8 cellular contexts compared by ENCODE assay signal in genomic region chr9:70421020-70421271, GRCh38. TPM values are rescaled to one million over a fixed set of nuclear protein-coding genes. Genes with fewer than 3 reads are reported as not detected.
DNase-seq lines count a peak whose midpoint lies in the region; ATAC-seq and TF ChIP-seq lines count a peak whose summit lies in the region.

No MANE protein-coding gene starts in this region.

- WGBS in suprapubic skin, result 0% methylated on average over 4 of the region's 4 CpGs

- peak; percentile 32 for TF ChIP-seq EP300 in suprapubic skin (IDR thresholded peaks at IDR 0.05)

- H3K36me3 Mint-ChIP-seq in activated CD4-positive, alpha-beta T cell treated with anti-CD3 and anti-CD28 coated beads, Interleukin-2, amount 10 ng/mL, durations not matched to agents 24 days and 14 days (ENCODE audit: low read depth), result no peaks in the 10 kb centered on the region
- no peaks in the 10 kb centered on the region for H3K36me3 Mint-ChIP-seq in activated naive CD8-positive, alpha-beta T cell

- peak overlapping the region; percentile 97 for H3K27ac Mint-ChIP-seq in activated CD4-positive, alpha-beta T cell treated with anti-CD3 and anti-CD28 coated beads, Interleukin-2, amount 10 ng/mL, durations not matched to agents 24 days and 14 days
- peak overlapping the region; percentile 100 for H3K27ac Mint-ChIP-seq in activated naive CD8-positive, alpha-beta T cell

- no peak for DNase-seq in activated CD4-positive, alpha-beta T cell treated with anti-CD3 and anti-CD28 coated beads, Interleukin-2, amount 10 ng/mL, durations not matched to agents 24 days and 14 days
- no peak for DNase-seq in activated CD4-positive, alpha-beta T cell treated with anti-CD3 and anti-CD28 coated beads, Interleukin-2, amount 50 U/mL, for 48 hours
- DNase-seq in suprapubic skin (ENCODE audit: low spot score in 2 of 2) (no peak), sciatic nerve (ENCODE audit: low spot score) (no peak), iPS-NIHi11 (ENCODE audit: low spot score) (no peak)

- ATAC-seq in HG02798 (IDR thresholded peaks at IDR 0.05; ENCODE audit: poor library complexity, unreplicated experiment) (no peak), sciatic nerve (no peak)

- H3K9me3 Mint-ChIP-seq in activated CD4-positive, alpha-beta T cell treated with anti-CD3 and anti-CD28 coated beads, Interleukin-2, amount 10 ng/mL, durations not matched to agents 24 days and 14 days, result no peaks in the 10 kb centered on the region
- H3K9me3 Mint-ChIP-seq in activated naive CD8-positive, alpha-beta T cell (ENCODE audit: low read depth), result no peaks in the 10 kb centered on the region

- H3K9me3 ChIP-seq in iPS-18c (ENCODE audit: control insufficient read depth, insufficient read depth, low read length), result no peaks in the 10 kb centered on the region
- no peaks in the 10 kb centered on the region for H3K9me3 ChIP-seq in suprapubic skin

- peak overlapping the region; percentile 89 for H3K4me3 Mint-ChIP-seq in activated CD4-positive, alpha-beta T cell treated with anti-CD3 and anti-CD28 coated beads, Interleukin-2, amount 10 ng/mL, durations not matched to agents 24 days and 14 days
- peak overlapping the region; percentile 96 for H3K4me3 Mint-ChIP-seq in activated naive CD8-positive, alpha-beta T cell

- peaks cover 56% of the 10 kb centered on the region for H3K4me1 ChIP-seq in suprapubic skin

- no peak for TF ChIP-seq POLR2A in suprapubic skin (IDR thresholded peaks at IDR 0.05)

- H3K27ac ChIP-seq in suprapubic skin, result peak overlapping the region; percentile 98

- H3K27me3 Mint-ChIP-seq in activated CD4-positive, alpha-beta T cell treated with anti-CD3 and anti-CD28 coated beads, Interleukin-2, amount 10 ng/mL, durations not matched to agents 24 days and 14 days, result no peaks in the 10 kb centered on the region
- no peaks in the 10 kb centered on the region for H3K27me3 Mint-ChIP-seq in activated naive CD8-positive, alpha-beta T cell

- intact Hi-C loops in activated CD4-positive, alpha-beta T cell treated with anti-CD3 and anti-CD28 coated beads, Interleukin-2, amount 10 ng/mL, durations not matched to agents 24 days and 14 days (cut with micrococcal nuclease), result loop anchor here (1.0 to 5.0 kb wide), 3 partner anchors 14 to 162 kb away; no protein-coding TSS in a partner anchor
- intact Hi-C loops in sciatic nerve (cut with DNase I), result no loop called here

- no peaks in the 10 kb centered on the region for H3K36me3 ChIP-seq in suprapubic skin

- no peaks in the 10 kb centered on the region for H3K27me3 ChIP-seq in suprapubic skin

- no peak for TF ChIP-seq CTCF in suprapubic skin (IDR thresholded peaks at IDR 0.05)

- peaks cover 41% of the 10 kb centered on the region for H3K4me1 Mint-ChIP-seq in activated CD4-positive, alpha-beta T cell treated with anti-CD3 and anti-CD28 coated beads, Interleukin-2, amount 10 ng/mL, durations not matched to agents 24 days and 14 days
- H3K4me1 Mint-ChIP-seq in activated naive CD8-positive, alpha-beta T cell (ENCODE audit: low read depth), result peaks cover 44% of the 10 kb centered on the region

- H3K4me3 ChIP-seq in iPS-18c (ENCODE audit: insufficient read depth, low read depth, low read length), result peak overlapping the region; percentile 64; the same call in 1 of the 2 replicates
- H3K4me3 ChIP-seq in suprapubic skin, result peak overlapping the region; percentile 52

RNA-seq across cellular contexts. Expression of gene KLF9, which starts 6.5 kb away (rescaled TPM):
- total RNA-seq in activated CD4-positive, alpha-beta T cell treated with anti-CD3 and anti-CD28 coated beads, Interleukin-2, amount 10 ng/mL, durations not matched to agents 24 days and 14 days, result 16.3 and 16.5 TPM in 2 replicates
- total RNA-seq in suprapubic skin (100 to 1,000 TPM in 3 of 4 donors, 10 to 100 TPM in 1; 90.0 to 118 (median 109) TPM), sciatic nerve (94.6 TPM)
